1 cellular context compared by ENCODE assay signal in the genomic region with DNA sequence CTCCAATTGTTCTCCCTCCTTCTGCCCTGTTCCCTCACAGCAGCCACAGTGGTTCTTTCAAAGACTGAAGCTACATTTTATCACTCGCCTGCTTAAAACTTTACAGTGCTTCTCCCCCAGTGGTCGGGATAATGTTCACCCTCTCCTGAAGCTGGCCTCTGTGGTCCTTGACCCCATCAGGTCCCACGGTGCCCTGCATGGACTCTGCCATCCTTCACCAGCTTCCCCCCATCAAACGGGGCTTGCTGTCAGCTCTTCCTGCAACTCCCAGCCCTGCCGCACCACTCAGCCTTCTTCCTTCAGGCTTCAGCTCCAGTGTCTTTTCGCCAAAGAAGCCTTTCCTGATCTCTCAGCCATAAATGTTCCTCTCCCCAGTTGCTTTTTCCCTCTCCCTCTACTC.
TF ChIP-seq lines count a peak whose summit lies in the region.

No MANE protein-coding gene starts in this region.

TF ChIP-seq in WTC11, 78 proteins besides CTCF, POLR2A, EP300 and RAD21 (continued from another document):
- TF ChIP-seq, protein P1, sequence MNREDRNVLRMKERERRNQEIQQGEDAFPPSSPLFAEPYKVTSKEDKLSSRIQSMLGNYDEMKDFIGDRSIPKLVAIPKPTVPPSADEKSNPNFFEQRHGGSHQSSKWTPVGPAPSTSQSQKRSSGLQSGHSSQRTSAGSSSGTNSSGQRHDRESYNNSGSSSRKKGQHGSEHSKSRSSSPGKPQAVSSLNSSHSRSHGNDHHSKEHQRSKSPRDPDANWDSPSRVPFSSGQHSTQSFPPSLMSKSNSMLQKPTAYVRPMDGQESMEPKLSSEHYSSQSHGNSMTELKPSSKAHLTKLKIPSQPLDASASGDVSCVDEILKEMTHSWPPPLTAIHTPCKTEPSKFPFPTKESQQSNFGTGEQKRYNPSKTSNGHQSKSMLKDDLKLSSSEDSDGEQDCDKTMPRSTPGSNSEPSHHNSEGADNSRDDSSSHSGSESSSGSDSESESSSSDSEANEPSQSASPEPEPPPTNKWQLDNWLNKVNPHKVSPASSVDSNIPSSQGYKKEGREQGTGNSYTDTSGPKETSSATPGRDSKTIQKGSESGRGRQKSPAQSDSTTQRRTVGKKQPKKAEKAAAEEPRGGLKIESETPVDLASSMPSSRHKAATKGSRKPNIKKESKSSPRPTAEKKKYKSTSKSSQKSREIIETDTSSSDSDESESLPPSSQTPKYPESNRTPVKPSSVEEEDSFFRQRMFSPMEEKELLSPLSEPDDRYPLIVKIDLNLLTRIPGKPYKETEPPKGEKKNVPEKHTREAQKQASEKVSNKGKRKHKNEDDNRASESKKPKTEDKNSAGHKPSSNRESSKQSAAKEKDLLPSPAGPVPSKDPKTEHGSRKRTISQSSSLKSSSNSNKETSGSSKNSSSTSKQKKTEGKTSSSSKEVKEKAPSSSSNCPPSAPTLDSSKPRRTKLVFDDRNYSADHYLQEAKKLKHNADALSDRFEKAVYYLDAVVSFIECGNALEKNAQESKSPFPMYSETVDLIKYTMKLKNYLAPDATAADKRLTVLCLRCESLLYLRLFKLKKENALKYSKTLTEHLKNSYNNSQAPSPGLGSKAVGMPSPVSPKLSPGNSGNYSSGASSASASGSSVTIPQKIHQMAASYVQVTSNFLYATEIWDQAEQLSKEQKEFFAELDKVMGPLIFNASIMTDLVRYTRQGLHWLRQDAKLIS (CRISPR knock-in tag; IDR thresholded peaks at IDR 0.05; ENCODE audit: borderline replicate concordance) = no peak
- TF ChIP-seq FOXP1 (CRISPR knock-in tag; IDR thresholded peaks at IDR 0.05; ENCODE audit: borderline replicate concordance) = no peak
- TF ChIP-seq, protein P2, sequence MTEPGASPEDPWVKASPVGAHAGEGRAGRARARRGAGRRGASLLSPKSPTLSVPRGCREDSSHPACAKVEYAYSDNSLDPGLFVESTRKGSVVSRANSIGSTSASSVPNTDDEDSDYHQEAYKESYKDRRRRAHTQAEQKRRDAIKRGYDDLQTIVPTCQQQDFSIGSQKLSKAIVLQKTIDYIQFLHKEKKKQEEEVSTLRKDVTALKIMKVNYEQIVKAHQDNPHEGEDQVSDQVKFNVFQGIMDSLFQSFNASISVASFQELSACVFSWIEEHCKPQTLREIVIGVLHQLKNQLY (CRISPR knock-in tag; IDR thresholded peaks at IDR 0.05) = no peak
- TF ChIP-seq, protein P3, sequence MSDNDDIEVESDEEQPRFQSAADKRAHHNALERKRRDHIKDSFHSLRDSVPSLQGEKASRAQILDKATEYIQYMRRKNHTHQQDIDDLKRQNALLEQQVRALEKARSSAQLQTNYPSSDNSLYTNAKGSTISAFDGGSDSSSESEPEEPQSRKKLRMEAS (CRISPR knock-in tag; IDR thresholded peaks at IDR 0.05) = no peak
- TF ChIP-seq, protein P4, sequence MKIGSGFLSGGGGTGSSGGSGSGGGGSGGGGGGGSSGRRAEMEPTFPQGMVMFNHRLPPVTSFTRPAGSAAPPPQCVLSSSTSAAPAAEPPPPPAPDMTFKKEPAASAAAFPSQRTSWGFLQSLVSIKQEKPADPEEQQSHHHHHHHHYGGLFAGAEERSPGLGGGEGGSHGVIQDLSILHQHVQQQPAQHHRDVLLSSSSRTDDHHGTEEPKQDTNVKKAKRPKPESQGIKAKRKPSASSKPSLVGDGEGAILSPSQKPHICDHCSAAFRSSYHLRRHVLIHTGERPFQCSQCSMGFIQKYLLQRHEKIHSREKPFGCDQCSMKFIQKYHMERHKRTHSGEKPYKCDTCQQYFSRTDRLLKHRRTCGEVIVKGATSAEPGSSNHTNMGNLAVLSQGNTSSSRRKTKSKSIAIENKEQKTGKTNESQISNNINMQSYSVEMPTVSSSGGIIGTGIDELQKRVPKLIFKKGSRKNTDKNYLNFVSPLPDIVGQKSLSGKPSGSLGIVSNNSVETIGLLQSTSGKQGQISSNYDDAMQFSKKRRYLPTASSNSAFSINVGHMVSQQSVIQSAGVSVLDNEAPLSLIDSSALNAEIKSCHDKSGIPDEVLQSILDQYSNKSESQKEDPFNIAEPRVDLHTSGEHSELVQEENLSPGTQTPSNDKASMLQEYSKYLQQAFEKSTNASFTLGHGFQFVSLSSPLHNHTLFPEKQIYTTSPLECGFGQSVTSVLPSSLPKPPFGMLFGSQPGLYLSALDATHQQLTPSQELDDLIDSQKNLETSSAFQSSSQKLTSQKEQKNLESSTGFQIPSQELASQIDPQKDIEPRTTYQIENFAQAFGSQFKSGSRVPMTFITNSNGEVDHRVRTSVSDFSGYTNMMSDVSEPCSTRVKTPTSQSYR (CRISPR knock-in tag; IDR thresholded peaks at IDR 0.05) = no peak
- TF ChIP-seq, protein P5, sequence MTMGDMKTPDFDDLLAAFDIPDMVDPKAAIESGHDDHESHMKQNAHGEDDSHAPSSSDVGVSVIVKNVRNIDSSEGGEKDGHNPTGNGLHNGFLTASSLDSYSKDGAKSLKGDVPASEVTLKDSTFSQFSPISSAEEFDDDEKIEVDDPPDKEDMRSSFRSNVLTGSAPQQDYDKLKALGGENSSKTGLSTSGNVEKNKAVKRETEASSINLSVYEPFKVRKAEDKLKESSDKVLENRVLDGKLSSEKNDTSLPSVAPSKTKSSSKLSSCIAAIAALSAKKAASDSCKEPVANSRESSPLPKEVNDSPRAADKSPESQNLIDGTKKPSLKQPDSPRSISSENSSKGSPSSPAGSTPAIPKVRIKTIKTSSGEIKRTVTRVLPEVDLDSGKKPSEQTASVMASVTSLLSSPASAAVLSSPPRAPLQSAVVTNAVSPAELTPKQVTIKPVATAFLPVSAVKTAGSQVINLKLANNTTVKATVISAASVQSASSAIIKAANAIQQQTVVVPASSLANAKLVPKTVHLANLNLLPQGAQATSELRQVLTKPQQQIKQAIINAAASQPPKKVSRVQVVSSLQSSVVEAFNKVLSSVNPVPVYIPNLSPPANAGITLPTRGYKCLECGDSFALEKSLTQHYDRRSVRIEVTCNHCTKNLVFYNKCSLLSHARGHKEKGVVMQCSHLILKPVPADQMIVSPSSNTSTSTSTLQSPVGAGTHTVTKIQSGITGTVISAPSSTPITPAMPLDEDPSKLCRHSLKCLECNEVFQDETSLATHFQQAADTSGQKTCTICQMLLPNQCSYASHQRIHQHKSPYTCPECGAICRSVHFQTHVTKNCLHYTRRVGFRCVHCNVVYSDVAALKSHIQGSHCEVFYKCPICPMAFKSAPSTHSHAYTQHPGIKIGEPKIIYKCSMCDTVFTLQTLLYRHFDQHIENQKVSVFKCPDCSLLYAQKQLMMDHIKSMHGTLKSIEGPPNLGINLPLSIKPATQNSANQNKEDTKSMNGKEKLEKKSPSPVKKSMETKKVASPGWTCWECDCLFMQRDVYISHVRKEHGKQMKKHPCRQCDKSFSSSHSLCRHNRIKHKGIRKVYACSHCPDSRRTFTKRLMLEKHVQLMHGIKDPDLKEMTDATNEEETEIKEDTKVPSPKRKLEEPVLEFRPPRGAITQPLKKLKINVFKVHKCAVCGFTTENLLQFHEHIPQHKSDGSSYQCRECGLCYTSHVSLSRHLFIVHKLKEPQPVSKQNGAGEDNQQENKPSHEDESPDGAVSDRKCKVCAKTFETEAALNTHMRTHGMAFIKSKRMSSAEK (CRISPR knock-in tag; IDR thresholded peaks at IDR 0.05; ENCODE audit: borderline replicate concordance) = no peak
- TF ChIP-seq, protein P6, sequence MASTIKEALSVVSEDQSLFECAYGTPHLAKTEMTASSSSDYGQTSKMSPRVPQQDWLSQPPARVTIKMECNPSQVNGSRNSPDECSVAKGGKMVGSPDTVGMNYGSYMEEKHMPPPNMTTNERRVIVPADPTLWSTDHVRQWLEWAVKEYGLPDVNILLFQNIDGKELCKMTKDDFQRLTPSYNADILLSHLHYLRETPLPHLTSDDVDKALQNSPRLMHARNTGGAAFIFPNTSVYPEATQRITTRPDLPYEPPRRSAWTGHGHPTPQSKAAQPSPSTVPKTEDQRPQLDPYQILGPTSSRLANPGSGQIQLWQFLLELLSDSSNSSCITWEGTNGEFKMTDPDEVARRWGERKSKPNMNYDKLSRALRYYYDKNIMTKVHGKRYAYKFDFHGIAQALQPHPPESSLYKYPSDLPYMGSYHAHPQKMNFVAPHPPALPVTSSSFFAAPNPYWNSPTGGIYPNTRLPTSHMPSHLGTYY (CRISPR knock-in tag; IDR thresholded peaks at IDR 0.05) = no peak
TF ChIP-seq in WTC11: peak in this region for 0.
